In the genomic region with DNA sequence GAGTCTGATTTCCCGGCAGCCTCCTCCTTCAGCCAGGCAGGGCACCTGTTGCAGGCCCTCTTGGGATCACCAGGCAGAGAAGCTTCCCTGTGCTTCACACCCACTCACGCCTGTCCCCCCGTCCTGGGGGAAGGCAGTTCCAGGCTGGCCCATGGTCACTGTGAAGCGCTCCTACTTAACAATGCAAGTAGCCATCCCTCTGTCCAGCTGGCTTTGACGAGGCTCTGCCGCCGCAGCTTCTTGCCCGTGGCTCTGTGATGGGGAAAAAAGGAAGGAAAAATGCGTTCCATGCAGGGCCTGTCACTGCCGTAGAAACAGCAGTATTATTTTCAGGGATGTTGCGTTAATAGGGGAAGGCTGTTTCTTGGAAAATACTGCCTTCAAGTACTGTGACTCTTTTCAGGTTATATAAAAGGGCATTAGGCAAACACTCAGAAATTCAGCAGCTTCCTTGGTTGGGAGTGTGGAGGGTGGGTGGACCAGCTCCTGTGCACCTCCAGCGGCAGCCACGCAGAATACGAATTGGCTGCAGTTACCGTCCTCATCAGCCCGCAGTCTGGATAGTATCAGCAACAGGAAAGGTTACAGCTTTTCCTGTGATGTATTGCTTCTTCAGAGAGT, we compare ENCODE assay signal across 9 cellular contexts.
DNase-seq lines count a peak whose midpoint lies in the region; ATAC-seq and TF ChIP-seq lines count a peak whose summit lies in the region.
"Had no signal": no experiment of that assay in that cellular context is flagged by ENCODE, and none has a peak within 500 bp of the region (broad histone marks: within the 10 kb centered on the region; RNA-seq: fewer than 3 reads in every experiment).

No MANE protein-coding gene starts in this region.

- DNase-seq in NCI-H2081 (lab: John Stamatoyannopoulos, UW) (peak; percentile 28 to 50), NCI-H2081 treated with DMSO at 0.1 percent for 48 hours (lab: John Stamatoyannopoulos, UW) (no peak), fibroblast of peridontal ligament (ENCODE audit: extremely low read depth) (peak; percentile 72), neural crest cell (ENCODE audit: low read depth, low spot score) (no peak), uterus (peak; percentile 84 to 94), HPDE6-E6E7 (ENCODE audit: extremely low spot score) (no peak), NCI-H524 treated with DMSO at 0.1 percent for 48 hours (lab: John Stamatoyannopoulos, UW) (no peak)

- TF ChIP-seq CTCF in neural crest cell (conservative IDR thresholded peaks at IDR 0.05) (peak; percentile 28), uterus (IDR thresholded peaks at IDR 0.05) (peak; percentile 41 to 85 (median 72))

- H3K27ac ChIP-seq in uterus, result peak overlapping the region; percentile 87 to 97
- H3K27ac ChIP-seq: A549 had no signal

- H3K9me3 ChIP-seq in uterus, result no peaks in the 10 kb centered on the region

- no peaks in the 10 kb centered on the region for H3K9me3 Mint-ChIP-seq in neural crest cell

- peak overlapping the region in 1 of 2 donors; percentile 19 for H3K4me3 ChIP-seq in uterus
- H3K4me3 ChIP-seq: A549 had no signal

- no peaks in the 10 kb centered on the region for H3K27me3 Mint-ChIP-seq in neural crest cell (ENCODE audit: low read depth)

- H3K4me3 Mint-ChIP-seq in neural crest cell, result peak overlapping the region; percentile 8

- H3K4me1 ChIP-seq in uterus, result peaks cover 11 to 27% of the 10 kb centered on the region in 2 donors
- H3K4me1 ChIP-seq: A549 had no signal

- H3K36me3 ChIP-seq in uterus, result no peaks in the 10 kb centered on the region

- peak overlapping the region; percentile 70 for H3K27ac Mint-ChIP-seq in neural crest cell (ENCODE audit: unreplicated experiment)

- no peaks in the 10 kb centered on the region for H3K36me3 Mint-ChIP-seq in neural crest cell (ENCODE audit: low read depth)

- H3K27me3 ChIP-seq in uterus, result no peaks in the 10 kb centered on the region

- no peak for ATAC-seq in HG02642 (IDR thresholded peaks at IDR 0.05; ENCODE audit: poor library complexity, unreplicated experiment)
- ATAC-seq: A549 had no signal

- TF ChIP-seq POLR2A in uterus (IDR thresholded peaks at IDR 0.05), result no peak

- peaks cover 70% of the 10 kb centered on the region for H3K4me1 Mint-ChIP-seq in neural crest cell

- intact Hi-C loops in uterus (cut with DNase I; ENCODE audit: low total_unique reads), result no loop called here

Comparison
In these comparisons a context has a peak if more than half of its experiments do, and no peak if none do; other contexts are left out.
1. DNase-seq: peak in NCI-H2081 (2 of 2), fibroblast of peridontal ligament (single experiment) and uterus (2 of 2); none in NCI-H2081 treated with DMSO at 0.1 percent for 48 hours (single experiment), neural crest cell (single experiment), HPDE6-E6E7 (single experiment) and NCI-H524 treated with DMSO at 0.1 percent for 48 hours (single experiment).